11 cellular contexts compared by ENCODE assay signal in the genomic region with DNA sequence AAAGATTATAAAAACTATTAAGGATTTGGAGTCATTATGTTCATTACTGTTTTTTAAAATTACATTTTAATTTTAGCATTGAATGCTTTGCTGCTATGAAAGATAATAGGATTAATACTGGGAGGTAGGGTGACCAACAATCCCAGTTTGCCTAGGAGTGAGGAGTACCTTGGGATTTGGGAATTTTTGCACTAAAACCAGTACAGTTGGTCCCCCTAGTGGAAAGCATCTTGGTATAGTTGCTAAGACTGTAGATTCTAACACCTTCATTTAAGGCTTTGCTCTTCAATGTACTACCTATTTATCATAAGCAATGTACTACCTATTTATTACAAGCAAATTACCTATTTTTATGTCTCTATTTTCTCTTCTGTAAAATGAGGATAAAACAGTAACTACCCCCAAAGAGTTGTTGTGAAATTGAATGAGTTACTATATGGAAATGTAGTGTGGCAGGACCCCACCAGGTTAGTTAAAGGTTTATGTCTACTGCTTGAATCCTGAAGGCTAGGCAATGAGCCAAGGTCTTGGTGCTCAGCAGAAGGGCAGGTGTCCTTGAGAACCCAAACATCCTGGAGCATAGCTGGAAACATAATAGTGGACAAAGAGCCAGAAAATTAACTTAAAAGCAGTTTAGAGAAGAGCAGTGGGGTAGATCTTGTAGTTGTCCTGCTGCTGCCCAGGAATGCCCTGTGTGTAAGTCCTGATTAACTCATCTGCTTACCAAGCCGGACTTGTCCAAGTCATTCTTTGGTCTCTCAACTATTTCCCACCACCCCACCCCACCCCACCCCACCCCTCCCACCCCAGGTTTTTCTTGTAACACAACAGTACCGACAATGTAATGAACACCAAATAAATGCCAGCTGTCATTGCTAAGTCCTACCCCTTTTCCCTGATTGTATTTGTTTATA. TPM values are rescaled to one million over a fixed set of nuclear protein-coding genes. Genes with fewer than 3 reads are reported as not detected.
DNase-seq lines count a peak whose midpoint lies in the region; FAIRE-seq and TF ChIP-seq lines count a peak whose summit lies in the region.
"Had no signal": no experiment of that assay in that cellular context is flagged by ENCODE, and none has a peak within 500 bp of the region (broad histone marks: within the 10 kb centered on the region; RNA-seq: fewer than 3 reads in every experiment).

No MANE protein-coding gene starts in this region.

- H3K4me2 ChIP-seq in H1 (ENCODE audit: insufficient read depth in 1 of 2, low read depth in 2 of 2, low read length in 2 of 2) (no peak overlapping the region), mesendoderm (ENCODE audit: low read length) (no peak overlapping the region)

- no peaks in the 10 kb centered on the region for H3K9me3 ChIP-seq in NT2/D1 (ENCODE audit: insufficient read depth, low read length)
- no peaks in the 10 kb centered on the region for H3K9me3 ChIP-seq in H1 (ENCODE audit: insufficient read depth in 2 of 2, low read depth in 1 of 2, low read length in 1 of 2)
- H3K9me3 ChIP-seq in small intestine (ENCODE audit: control insufficient read depth, low read depth), result no peaks in the 10 kb centered on the region

- 93% methylated on average over 1 of the region's 2 CpGs; no CpG with 5 or more reads in 1 of the 2 experiments for WGBS in H1 (ENCODE audit: extremely low coverage in 1 of 2, insufficient coverage in 1 of 2, insufficient read length in 1 of 2, insufficient replicate concordance in 2 of 2, low coverage in 1 of 2, low lambda C conversion rate in 2 of 2, missing lambda C conversion rate in 1 of 2), 2 experiments
- WGBS in mesendoderm (ENCODE audit: extremely low coverage, insufficient coverage, low lambda C conversion rate), result no CpG with 5 or more reads among the region's 2 CpGs
- WGBS in small intestine, 3 donors, result 67 to 81% (median 78%) methylated on average over 2 of the region's 2 CpGs

- H4K5ac ChIP-seq in H1 (ENCODE audit: insufficient read length, low read depth, low read length), result no peak overlapping the region
- no peak overlapping the region for H4K5ac ChIP-seq in mesendoderm (ENCODE audit: low read length)

- H2BK5ac ChIP-seq in H1 (ENCODE audit: low read depth, low read length) (no peak overlapping the region), mesendoderm (ENCODE audit: low read length) (no peak overlapping the region)

- H3K18ac ChIP-seq in H1 (ENCODE audit: extremely low read depth, low read length) (no peak overlapping the region), mesendoderm (ENCODE audit: low read length) (no peak overlapping the region)

- H3K4me1 ChIP-seq in NT2/D1 (ENCODE audit: insufficient read depth, insufficient read length), result no peaks in the 10 kb centered on the region
- no peaks in the 10 kb centered on the region for H3K4me1 ChIP-seq in H1 (replicated peaks in 1 of 4; ENCODE audit: control insufficient read depth in 3 of 4, insufficient read depth in 4 of 4, low read length in 3 of 4)
- no peaks in the 10 kb centered on the region for H3K4me1 ChIP-seq in mesendoderm (ENCODE audit: control insufficient read depth, low read depth, low read length)
- H3K4me1 ChIP-seq in small intestine (ENCODE audit: control insufficient read depth in 2 of 2, insufficient read depth in 1 of 2, low read depth in 1 of 2, low read length in 1 of 2), result no peaks in the 10 kb centered on the region

- H3K79me1 ChIP-seq in H1 (ENCODE audit: low read depth, low read length) (no peaks in the 10 kb centered on the region), mesendoderm (ENCODE audit: low read length) (no peaks in the 10 kb centered on the region)

- H4K8ac ChIP-seq in H1 (ENCODE audit: extremely low read depth, insufficient read depth, low read length) (no peak overlapping the region), mesendoderm (ENCODE audit: low read depth, low read length) (no peak overlapping the region)

- TF ChIP-seq EP300 in H1 (IDR thresholded peaks at IDR 0.05; ENCODE audit: borderline replicate concordance in 1 of 2, low read depth in 2 of 2, low read length in 2 of 2), result no peak

- no peak overlapping the region for H3K4me3 ChIP-seq in NT2/D1 (ENCODE audit: insufficient read length, low read depth)
- no peak overlapping the region for H3K4me3 ChIP-seq in H1 (ENCODE audit: extremely low read depth in 1 of 4, insufficient read depth in 2 of 4, low read depth in 3 of 4, low read length in 4 of 4)
- no peak overlapping the region for H3K4me3 ChIP-seq in mesendoderm (ENCODE audit: low read length)
- H3K4me3 ChIP-seq in small intestine (ENCODE audit: low read depth in 1 of 2, low read length in 2 of 2), result no peak overlapping the region

- no peaks in the 10 kb centered on the region for H3K79me2 ChIP-seq in H1 (ENCODE audit: control insufficient read depth in 1 of 2, insufficient read depth in 2 of 2, low read length in 2 of 2)
- H3K79me2 ChIP-seq in mesendoderm (ENCODE audit: control insufficient read depth, insufficient read depth, low read length), result no peaks in the 10 kb centered on the region

- peak; percentile 60 to 71 for TF ChIP-seq RAD21 in H1 (IDR thresholded peaks at IDR 0.05 in 1 of 2, conservative IDR thresholded peaks at IDR 0.05 in 1 of 2; ENCODE audit: low read depth in 2 of 2, low read length in 2 of 2)

- H3K36me3 ChIP-seq in NT2/D1 (ENCODE audit: insufficient read depth, insufficient read length, low read length) (no peaks in the 10 kb centered on the region), H1 (ENCODE audit: control insufficient read depth in 2 of 4, insufficient read depth in 4 of 4, low read length in 3 of 4) (no peaks in the 10 kb centered on the region), mesendoderm (ENCODE audit: control insufficient read depth, insufficient read depth, low read length) (no peaks in the 10 kb centered on the region), small intestine (ENCODE audit: control insufficient read depth in 2 of 2, insufficient read depth in 2 of 2, low read length in 2 of 2) (no peaks in the 10 kb centered on the region)

- H3K56ac ChIP-seq in H1 (replicated peaks; ENCODE audit: insufficient read length, low read depth, low read length), result no peak overlapping the region
- H3K56ac ChIP-seq in mesendoderm (ENCODE audit: low read length), result no peak overlapping the region

- H3K27me3 ChIP-seq in NT2/D1 (ENCODE audit: insufficient read depth, insufficient read length) (no peaks in the 10 kb centered on the region), H1 (replicated peaks in 1 of 4; ENCODE audit: control insufficient read depth in 3 of 4, extremely low read depth in 1 of 4, insufficient read depth in 3 of 4, low read length in 3 of 4) (no peaks in the 10 kb centered on the region), mesendoderm (ENCODE audit: insufficient read depth, low read length, poor library complexity) (no peaks in the 10 kb centered on the region), small intestine (ENCODE audit: control insufficient read depth in 2 of 2, insufficient read depth in 2 of 2, low read length in 2 of 2) (no peaks in the 10 kb centered on the region)

- H3K23me2 ChIP-seq in H1 (ENCODE audit: low read depth, low read length), result no peaks in the 10 kb centered on the region

- H2AFZ ChIP-seq in H1 (ENCODE audit: low read length), result no peak overlapping the region

- no peak overlapping the region for H3K9ac ChIP-seq in NT2/D1 (ENCODE audit: insufficient read length, low read depth)
- peak overlapping the region in 1 of 4 experiments; percentile 34; a peak in 1 of 7 replicates for H3K9ac ChIP-seq in H1 (replicated peaks in 1 of 4; ENCODE audit: extremely low read depth in 1 of 4, low read depth in 3 of 4, low read length in 3 of 4)
- no peak overlapping the region for H3K9ac ChIP-seq in mesendoderm (ENCODE audit: low read length)

- no peak for TF ChIP-seq POLR2A in H1 (IDR thresholded peaks at IDR 0.05; ENCODE audit: control extremely low read depth in 1 of 2, low read depth in 2 of 2, low read length in 2 of 2)

- no peak overlapping the region for H2BK20ac ChIP-seq in H1 (ENCODE audit: low read length)

- H2BK15ac ChIP-seq in H1 (ENCODE audit: low read length) (no peak overlapping the region), mesendoderm (replicated peaks; ENCODE audit: low read depth) (no peak overlapping the region)

- no peak overlapping the region for H4K91ac ChIP-seq in H1 (replicated peaks; ENCODE audit: insufficient read length, low read length)

- H2BK12ac ChIP-seq in H1 (ENCODE audit: low read depth, low read length), result no peak overlapping the region

- H3K23ac ChIP-seq in H1 (ENCODE audit: insufficient read length) (no peak overlapping the region), mesendoderm (ENCODE audit: low read length) (no peak overlapping the region)

- POLR2A ChIA-PET in H1 (lab: Charles Lee; ENCODE audit: partially characterized antibody), result no interaction called here

- peak; percentile 16 for DNase-seq in ELR (ENCODE audit: low read depth)
- DNase-seq in NT2/D1 (ENCODE audit: low read depth, low spot score), result peak; percentile 16
- DNase-seq in H1 (ENCODE audit: low read depth in 1 of 2, low spot score in 2 of 2), result no peak
- DNase-seq in mesendoderm, result peak; percentile 60
- DNase-seq in KBM-7, result no peak
- no peak for DNase-seq in small intestine
- DNase-seq in 8988T, result no peak
- DNase-seq in GM19239 (ENCODE audit: insufficient read length, low spot score), result no peak
- DNase-seq: NCI-H2227 treated with DMSO at 0.1 percent for 48 hours; stimulated activated CD4-positive, alpha-beta T cell treated with anti-CD3 and anti-CD28 coated beads, Interleukin-2, amount 100 ng/mL, for 24 hours had no signal

- TF ChIP-seq CTCF in H1 (IDR thresholded peaks at IDR 0.05; ENCODE audit: control extremely low read depth in 1 of 3, insufficient read depth in 1 of 3, low read depth in 1 of 3, low read length in 3 of 3), result peak in 2 of 3 experiments; percentile 47 to 56; a peak in 3 of 4 replicates

- no peaks in the 10 kb centered on the region for H4K20me1 ChIP-seq in H1 (replicated peaks in 1 of 2; ENCODE audit: control insufficient read depth in 1 of 2, insufficient read depth in 2 of 2, low read length in 2 of 2)

- H3K27ac ChIP-seq in H1 (ENCODE audit: low read depth, low read length) (no peak overlapping the region), mesendoderm (ENCODE audit: low read depth, low read length) (no peak overlapping the region), small intestine (ENCODE audit: low read depth in 1 of 2, low read length in 1 of 2) (no peak overlapping the region)

- H2AK5ac ChIP-seq in H1 (ENCODE audit: low read depth, low read length) (no peak overlapping the region), mesendoderm (ENCODE audit: low read length) (no peak overlapping the region)

- H2BK120ac ChIP-seq in H1 (replicated peaks; ENCODE audit: low read depth, low read length) (no peak overlapping the region), mesendoderm (ENCODE audit: low read depth, low read length) (no peak overlapping the region)

- CTCF ChIA-PET in H1 (lab: Charles Lee; ENCODE audit: partially characterized antibody), result interaction anchor here (1.0 to 1.8 kb wide), 6 partner anchors 9 to 245 kb away, joined by 3 to 5 read pairs (median 4); partner anchors contain the start of gene B3GALNT1

- no peak overlapping the region for H3K4ac ChIP-seq in H1 (replicated peaks; ENCODE audit: insufficient read length, low read depth, low read length)
- no peak overlapping the region for H3K4ac ChIP-seq in mesendoderm (ENCODE audit: low read depth, low read length)

- no peak overlapping the region for H3K14ac ChIP-seq in H1 (ENCODE audit: insufficient read length)

- in situ Hi-C loops in KBM-7 (cut with MboI; ENCODE audit: low pct_unique_long_range_greater_than_20kb, low sequenced_read_pairs), result no loop called here

- FAIRE-seq in H1 (lab: Jason Lieb, UNC) (no peak), small intestine (lab: Jason Lieb, UNC) (no peak), GM19239 (lab: Jason Lieb, UNC) (no peak)
- FAIRE-seq: TTC549 had no signal

RNA-seq across cellular contexts. Expression of gene NMD3, which starts 49.2 kb away (rescaled TPM):
- 64.2 and 67.7 TPM in 2 replicates for total RNA-seq in H1 (2021; fragmentation: NEBNext Ultra II Directional; extraction: Animal tissue kit (Norgen Biotek cat#: 25700))
- polyA plus RNA-seq in H1 (2011; rRNA removed) (8.0 and 12.1 TPM in 2 replicates), small intestine (10 to 100 TPM; 15.9 to 23.3 (median 23.1) TPM)
- polyA plus RNA-seq in H1 (2011; cell fraction: cytosol; rRNA removed), result 24.4 TPM
- polyA plus RNA-seq in H1 (2011; cell fraction: nucleus; rRNA removed), result 17.6 TPM
- polyA plus RNA-seq in H1 (2012, experiment 1 of 2), result 31.4 to 50.1 TPM (median 38.1 TPM) in 4 replicates
- polyA plus RNA-seq in H1 (2012, experiment 2 of 2), result 2.4 TPM
- polyA plus RNA-seq in H1 (2013, experiment 1 of 2), result 30.7 TPM
- polyA plus RNA-seq in H1 (2013, experiment 2 of 2), result 29.9 TPM
- 74.3 and 119 TPM in 2 replicates for polyA minus RNA-seq in H1 (2011; rRNA and poly(A)+ RNA removed)
- polyA minus RNA-seq in H1 (2011; cell fraction: cytosol; rRNA and poly(A)+ RNA removed), result 34.7 TPM
- 61.5 TPM for polyA minus RNA-seq in H1 (2011; cell fraction: nucleus; rRNA and poly(A)+ RNA removed)
- polyA plus RNA-seq in mesendoderm (2013, experiment 1 of 2), result 45.6 TPM
- polyA plus RNA-seq in mesendoderm (2013, experiment 2 of 2), result 46.3 TPM

Comparison
In these comparisons a context has a peak if more than half of its experiments do, and no peak if none do; other contexts are left out.
1. DNase-seq: peak in ELR (single experiment), NT2/D1 (single experiment) and mesendoderm (single experiment); none in H1 (0 of 2), KBM-7 (single experiment), small intestine (single experiment), 8988T (single experiment) and GM19239 (single experiment).